In genomic region chr19:17220207-17220758, GRCh38 we compare ENCODE assay signal across 1 cellular context.
TF ChIP-seq lines count a peak whose summit lies in the region.

No MANE protein-coding gene starts in this region.

TF ChIP-seq in IMR-90, 13 proteins besides CTCF, POLR2A, EP300 and RAD21:
- TF ChIP-seq RFX5 (IDR thresholded peaks at IDR 0.05; ENCODE audit: low read depth, low read length) (no peak), FOS (IDR thresholded peaks at IDR 0.05; ENCODE audit: low read depth, low read length) (peak; percentile 70; the same call in 1 of the 2 replicates)
